Comparison of ENCODE assay signal across 12 cellular contexts in the genomic region with DNA sequence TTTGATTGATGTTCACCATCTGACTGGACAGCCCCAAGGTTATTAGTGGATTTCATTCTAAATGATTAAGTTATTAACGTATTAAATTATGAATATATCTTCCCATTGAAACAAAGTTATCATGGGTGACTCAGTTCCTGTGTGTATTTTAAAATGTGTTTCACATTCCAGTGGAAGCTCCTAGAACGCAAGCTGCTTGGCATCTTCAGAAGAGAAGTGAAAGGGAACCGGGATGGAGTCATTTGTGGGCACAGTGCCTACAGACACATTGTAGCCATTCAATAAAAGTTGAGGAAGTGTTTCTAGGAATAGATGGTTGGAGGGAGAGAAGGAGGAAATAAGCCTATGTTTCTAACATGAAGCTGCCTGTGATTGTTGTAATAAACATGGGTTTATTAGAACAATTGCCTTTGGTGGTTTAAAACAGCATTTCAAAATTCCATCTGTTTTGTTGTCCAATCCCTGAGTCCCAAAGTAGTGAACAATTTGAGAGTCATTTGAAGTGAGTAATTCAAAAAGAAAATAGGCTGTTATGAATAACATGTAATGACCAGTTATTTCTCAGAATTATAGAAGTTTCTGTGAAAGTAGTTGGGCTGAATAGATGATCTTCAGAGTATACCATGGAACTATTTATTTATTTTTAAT.
A peak's percentile ranks its signal among the peaks of the same experiment; 100 is the strongest.
DNase-seq lines count a peak whose midpoint lies in the region; ATAC-seq and TF ChIP-seq lines count a peak whose summit lies in the region.
"Had no signal": no experiment of that assay in that cellular context is flagged by ENCODE, and none has a peak within 500 bp of the region (broad histone marks: within the 10 kb centered on the region; RNA-seq: fewer than 3 reads in every experiment).

No MANE protein-coding gene starts in this region.

- H3K4me1 Mint-ChIP-seq in Calu3 (ENCODE audit: low read depth, unreplicated experiment) = peaks cover 35% of the 10 kb centered on the region
- peaks cover 5% of the 10 kb centered on the region for H3K4me1 Mint-ChIP-seq in stimulated activated effector memory CD8-positive, alpha-beta T cell treated with anti-CD3 and anti-CD28 coated beads, Interleukin-12 subunit alpha, Interleukin-12 subunit beta, amount 100 ng/mL, for 72 hours

- no peaks in the 10 kb centered on the region for H3K27me3 Mint-ChIP-seq in Calu3 (ENCODE audit: unreplicated experiment)

- no peak for ATAC-seq in stimulated activated effector memory CD8-positive, alpha-beta T cell treated with anti-CD3 and anti-CD28 coated beads, Interleukin-12 subunit alpha, Interleukin-12 subunit beta, amount 100 ng/mL, for 72 hours
- ATAC-seq: activated CD4-positive, CD25-positive, alpha-beta regulatory T cell treated with anti-CD3 and anti-CD28 coated beads, Interleukin-2, amount 50 U/mL, for 24 hours had no signal

- H3K9me3 Mint-ChIP-seq in Calu3 (ENCODE audit: low read depth, unreplicated experiment) = no peaks in the 10 kb centered on the region
- no peaks in the 10 kb centered on the region for H3K9me3 Mint-ChIP-seq in stimulated activated effector memory CD8-positive, alpha-beta T cell treated with anti-CD3 and anti-CD28 coated beads, Interleukin-12 subunit alpha, Interleukin-12 subunit beta, amount 100 ng/mL, for 72 hours
- H3K9me3 Mint-ChIP-seq: dendritic cell treated with granulocyte-macrophage colony-stimulating factor and Interleukin-4, amounts not matched to agents 40 ng/mL and 50 ng/mL, for 4 days; GM23338 had no signal

- peak overlapping the region; percentile 39 for H3K27ac Mint-ChIP-seq in Calu3 (ENCODE audit: unreplicated experiment)
- no peak overlapping the region for H3K27ac Mint-ChIP-seq in stimulated activated effector memory CD8-positive, alpha-beta T cell treated with anti-CD3 and anti-CD28 coated beads, Interleukin-12 subunit alpha, Interleukin-12 subunit beta, amount 100 ng/mL, for 72 hours
- H3K27ac Mint-ChIP-seq: dendritic cell treated with granulocyte-macrophage colony-stimulating factor and Interleukin-4, amounts not matched to agents 40 ng/mL and 50 ng/mL, for 4 days; GM23338 had no signal

- CTCF ChIA-PET in Calu3 (lab: Charles Lee) = interaction anchor here (0.5 to 0.7 kb wide), 2 partner anchors 103 to 137 kb away, joined by 3 to 5 read pairs; no protein-coding TSS in a partner anchor

- no TSS peak for BruUV-seq in Calu3 (replicated peaks; lab: Mats Ljungman, UMichigan)

- peaks cover 8% of the 10 kb centered on the region for H3K36me3 Mint-ChIP-seq in Calu3 (ENCODE audit: insufficient read depth, unreplicated experiment)
- no peaks in the 10 kb centered on the region for H3K36me3 Mint-ChIP-seq in stimulated activated effector memory CD8-positive, alpha-beta T cell treated with anti-CD3 and anti-CD28 coated beads, Interleukin-12 subunit alpha, Interleukin-12 subunit beta, amount 100 ng/mL, for 72 hours

- peak overlapping the region; percentile 23 for H3K4me3 Mint-ChIP-seq in Calu3 (ENCODE audit: low read depth, unreplicated experiment)
- no peak overlapping the region for H3K4me3 Mint-ChIP-seq in stimulated activated effector memory CD8-positive, alpha-beta T cell treated with anti-CD3 and anti-CD28 coated beads, Interleukin-12 subunit alpha, Interleukin-12 subunit beta, amount 100 ng/mL, for 72 hours
- H3K4me3 Mint-ChIP-seq: dendritic cell treated with granulocyte-macrophage colony-stimulating factor and Interleukin-4, amounts not matched to agents 40 ng/mL and 50 ng/mL, for 4 days; GM23338 had no signal

- no peak for TF ChIP-seq CTCF in Calu3 (IDR thresholded peaks at IDR 0.05; ENCODE audit: unreplicated experiment)

- no peak for TF ChIP-seq POLR2A in erythroblast (IDR thresholded peaks at IDR 0.05; ENCODE audit: low read length)

- DNase-seq in Calu3 (peak; percentile 68), RPMI7951 (ENCODE audit: low read depth) (peak; percentile 88), fibroblast of the conjunctiva (ENCODE audit: low read depth) (peak; percentile 75), pons (ENCODE audit: low spot score) (peak; percentile 60), erythroblast (lab: John Stamatoyannopoulos, UW) (no peak), NCI-H748 treated with DMSO at 0.1 percent for 48 hours (lab: John Stamatoyannopoulos, UW) (no peak), middle frontal gyrus (ENCODE audit: extremely low spot score, low spot score) (no peak)
- no peak for DNase-seq in stimulated activated effector memory CD8-positive, alpha-beta T cell treated with anti-CD3 and anti-CD28 coated beads, Interleukin-12 subunit alpha, Interleukin-12 subunit beta, amount 100 ng/mL, for 72 hours (ENCODE audit: low spot score in 2 of 2)
- DNase-seq: NCI-H1694 had no signal

- intact Hi-C loops in Calu3 (cut with micrococcal nuclease; ENCODE audit: unreplicated experiment) = no loop called here

Comparison
In these comparisons a context has a peak if more than half of its experiments do, and no peak if none do; other contexts are left out.
1. DNase-seq: peak in Calu3 (single experiment), RPMI7951 (single experiment), fibroblast of the conjunctiva (single experiment) and pons (single experiment); none in erythroblast (0 of 2), NCI-H748 treated with DMSO at 0.1 percent for 48 hours (single experiment), middle frontal gyrus (single experiment) and stimulated activated effector memory CD8-positive, alpha-beta T cell treated with anti-CD3 and anti-CD28 coated beads, Interleukin-12 subunit alpha, Interleukin-12 subunit beta, amount 100 ng/mL, for 72 hours (0 of 2).